ENCODE assay signal across 9 cellular contexts in genomic region chr10:3763852-3764625, GRCh38. TPM values are rescaled to one million over a fixed set of nuclear protein-coding genes. Genes with fewer than 3 reads are reported as not detected.
DNase-seq lines count a peak whose midpoint lies in the region; ATAC-seq and TF ChIP-seq lines count a peak whose summit lies in the region.
"Had no signal": no experiment of that assay in that cellular context is flagged by ENCODE, and none has a peak within 500 bp of the region (broad histone marks: within the 10 kb centered on the region; RNA-seq: fewer than 3 reads in every experiment).

No MANE protein-coding gene starts in this region.

- no peaks in the 10 kb centered on the region for H3K27me3 Mint-ChIP-seq in CD4-positive, CD25-positive, alpha-beta regulatory T cell
- H3K27me3 Mint-ChIP-seq in neural crest cell (ENCODE audit: low read depth) = no peaks in the 10 kb centered on the region
- peaks cover 6% of the 10 kb centered on the region for H3K27me3 Mint-ChIP-seq in neural progenitor cell (ENCODE audit: insufficient read depth, low read depth)

- peak overlapping the region in 3 of 4 donors; percentile 47 to 77 (median 52) for H3K4me3 Mint-ChIP-seq in CD4-positive, CD25-positive, alpha-beta regulatory T cell
- H3K4me3 Mint-ChIP-seq in neural crest cell (no peak overlapping the region), neural progenitor cell (no peak overlapping the region)
- H3K4me3 Mint-ChIP-seq: endodermal cell had no signal

- peaks cover 0 to 1% (median 0%) of the 10 kb centered on the region in 7 donors for H3K9me3 Mint-ChIP-seq in CD4-positive, CD25-positive, alpha-beta regulatory T cell
- H3K9me3 Mint-ChIP-seq in neural crest cell (no peaks in the 10 kb centered on the region), neural progenitor cell (no peaks in the 10 kb centered on the region)
- H3K9me3 Mint-ChIP-seq: endodermal cell had no signal

- no peaks in the 10 kb centered on the region for H3K9me3 ChIP-seq in CD4-positive, CD25-positive, alpha-beta regulatory T cell (ENCODE audit: control insufficient read depth in 2 of 2, low read length in 2 of 2)
- H3K9me3 ChIP-seq in KOPT-K1 (ENCODE audit: insufficient read depth, low read length, poor library complexity, severe bottlenecking) = no peaks in the 10 kb centered on the region
- H3K9me3 ChIP-seq in neural progenitor cell (ENCODE audit: low read depth) = no peaks in the 10 kb centered on the region

- no peaks in the 10 kb centered on the region for H3K79me2 ChIP-seq in neural progenitor cell (ENCODE audit: low read depth)

- ATAC-seq in CD4-positive, CD25-positive, alpha-beta regulatory T cell (ENCODE audit: low read depth in 2 of 2) = no peak
- no peak for ATAC-seq in GM21825 (IDR thresholded peaks at IDR 0.05; ENCODE audit: unreplicated experiment)

- TF ChIP-seq CTCF in choroid plexus epithelial cell (conservative IDR thresholded peaks at IDR 0.05; ENCODE audit: low read depth, low read length) = no peak
- no peak for TF ChIP-seq CTCF in neural crest cell (conservative IDR thresholded peaks at IDR 0.05)
- no peak for TF ChIP-seq CTCF in neural progenitor cell (IDR thresholded peaks at IDR 0.05)

- no peak overlapping the region for H2AFZ ChIP-seq in neural progenitor cell (replicated peaks)

- H3K27ac ChIP-seq in CD4-positive, CD25-positive, alpha-beta regulatory T cell (ENCODE audit: insufficient read depth, low read length, poor library complexity, severe bottlenecking) = peak overlapping the region; percentile 64
- H3K27ac ChIP-seq in KOPT-K1 (ENCODE audit: low read depth, low read length, poor library complexity, severe bottlenecking) = peak overlapping the region; percentile 73
- no peak overlapping the region for H3K27ac ChIP-seq in neural progenitor cell

- no peaks in the 10 kb centered on the region for H3K27me3 ChIP-seq in CD4-positive, CD25-positive, alpha-beta regulatory T cell (ENCODE audit: control insufficient read depth, insufficient read depth, low read length)
- peaks cover 57% of the 10 kb centered on the region for H3K27me3 ChIP-seq in neural progenitor cell

- peaks cover 11% of the 10 kb centered on the region for H3F3A ChIP-seq in neural progenitor cell (ENCODE audit: low read depth)

- DNase-seq in CD4-positive, CD25-positive, alpha-beta regulatory T cell = no peak
- peak; percentile 66 for DNase-seq in choroid plexus epithelial cell (ENCODE audit: low read depth)
- DNase-seq in neural crest cell (ENCODE audit: low read depth, low spot score) = no peak
- DNase-seq in NCI-H2227 (lab: John Stamatoyannopoulos, UW; ENCODE audit: unreplicated experiment) = no peak
- DNase-seq in neural progenitor cell (ENCODE audit: low spot score) = no peak
- DNase-seq in NCI-H2081 treated with DMSO at 0.1 percent for 48 hours (lab: John Stamatoyannopoulos, UW) = no peak

- H4K20me1 ChIP-seq in neural progenitor cell (ENCODE audit: low read depth) = no peaks in the 10 kb centered on the region

- H3K4me3 ChIP-seq in CD4-positive, CD25-positive, alpha-beta regulatory T cell (ENCODE audit: low read depth, low read length) = peak overlapping the region; percentile 78
- H3K4me3 ChIP-seq in choroid plexus epithelial cell (ENCODE audit: low read depth, low read length) = no peak overlapping the region
- H3K4me3 ChIP-seq in neural progenitor cell = no peak overlapping the region

- peak overlapping the region; percentile 57 to 83 (median 78) for H3K27ac Mint-ChIP-seq in CD4-positive, CD25-positive, alpha-beta regulatory T cell
- H3K27ac Mint-ChIP-seq in neural crest cell (ENCODE audit: unreplicated experiment) = peak overlapping the region; percentile 27
- no peak overlapping the region for H3K27ac Mint-ChIP-seq in neural progenitor cell
- H3K27ac Mint-ChIP-seq: endodermal cell had no signal

- no peaks in the 10 kb centered on the region for H3K36me3 ChIP-seq in CD4-positive, CD25-positive, alpha-beta regulatory T cell (ENCODE audit: control insufficient read depth, insufficient read depth, low read length)
- H3K36me3 ChIP-seq in KOPT-K1 (ENCODE audit: insufficient read depth, low read length) (no peaks in the 10 kb centered on the region), neural progenitor cell (no peaks in the 10 kb centered on the region)

- no peak overlapping the region for H3K4me2 ChIP-seq in neural progenitor cell

- peaks cover 63% of the 10 kb centered on the region for H3K4me1 ChIP-seq in CD4-positive, CD25-positive, alpha-beta regulatory T cell (ENCODE audit: control insufficient read depth, insufficient read depth, low read length, poor library complexity, severe bottlenecking)
- H3K4me1 ChIP-seq in neural progenitor cell = peaks cover 10% of the 10 kb centered on the region

- no peak overlapping the region for H3K9ac ChIP-seq in neural progenitor cell

- no peaks in the 10 kb centered on the region for H3K36me3 Mint-ChIP-seq in CD4-positive, CD25-positive, alpha-beta regulatory T cell
- no peaks in the 10 kb centered on the region for H3K36me3 Mint-ChIP-seq in neural crest cell (ENCODE audit: low read depth)
- H3K36me3 Mint-ChIP-seq in neural progenitor cell = no peaks in the 10 kb centered on the region

- H3K4me1 Mint-ChIP-seq in CD4-positive, CD25-positive, alpha-beta regulatory T cell = peaks cover 42 to 82% (median 63%) of the 10 kb centered on the region in 4 donors
- H3K4me1 Mint-ChIP-seq in neural crest cell (peaks cover 29% of the 10 kb centered on the region), neural progenitor cell (peaks cover 12% of the 10 kb centered on the region)

RNA-seq across cellular contexts. Expression of gene KLF6, which starts 21.0 kb away (rescaled TPM):
- total RNA-seq in CD4-positive, CD25-positive, alpha-beta regulatory T cell = 1,887 TPM
- 100 to 1,000 TPM; 630 to 812 (median 656) TPM for polyA plus RNA-seq in CD4-positive, CD25-positive, alpha-beta regulatory T cell
- total RNA-seq in neural crest cell (38.6 and 40.2 TPM in 2 replicates), neural progenitor cell (ENCODE audit: low replicate concordance) (8.7 and 11.9 TPM in 2 replicates)

Comparison
In these comparisons a context has a peak if more than half of its experiments do, and no peak if none do; other contexts are left out.
1. H3K4me3 Mint-ChIP-seq: peak in CD4-positive, CD25-positive, alpha-beta regulatory T cell (3 of 4); none in neural crest cell (single experiment) and neural progenitor cell (single experiment).
2. RNA of gene KLF6, which starts 21.0 kb away (total RNA-seq): 1,887 TPM in CD4-positive, CD25-positive, alpha-beta regulatory T cell (single experiment); 38.6 to 40.2 TPM in neural crest cell and 8.7 to 11.9 TPM in neural progenitor cell; every median in the first group is over 10 times any median in the second.